1 cellular context compared by ENCODE assay signal in genomic region chr14:24160850-24161804, GRCh38.
A peak's percentile ranks its signal among the peaks of the same experiment; 100 is the strongest.
TF ChIP-seq lines count a peak whose summit lies in the region.

Gene IRF9 (plus strand): TSS chr14:24161265. CDS start chr14:24162145, 880 bp downstream.

TF ChIP-seq in GM12878, 131 proteins besides CTCF, POLR2A, EP300 and RAD21 (continued from another document and continues in another):
- TF ChIP-seq REST (IDR thresholded peaks at IDR 0.05; ENCODE audit: low read depth, low read length) (peak; percentile 56; the same call in 1 of the 2 replicates), ASH2L (IDR thresholded peaks at IDR 0.05; ENCODE audit: borderline replicate concordance, low read depth) (no peak), SKIL (IDR thresholded peaks at IDR 0.05; ENCODE audit: low read depth, poor library complexity, severe bottlenecking) (peak; percentile 69), NRF1 (conservative IDR thresholded peaks at IDR 0.05; ENCODE audit: low read depth, low read length) (no peak), EZH2 (IDR thresholded peaks at IDR 0.05; ENCODE audit: borderline replicate concordance, control insufficient read depth, low read depth, low read length) (no peak), NFYA (IDR thresholded peaks at IDR 0.05; ENCODE audit: borderline replicate concordance, low read depth, low read length) (no peak), SMAD1 (IDR thresholded peaks at IDR 0.05; ENCODE audit: low read depth, partially characterized antibody) (peak; percentile 91), CBX3 (IDR thresholded peaks at IDR 0.05; ENCODE audit: borderline replicate concordance, low read depth) (no peak), CEBPB (IDR thresholded peaks at IDR 0.05; ENCODE audit: borderline replicate concordance in 1 of 2, low read depth in 2 of 2, low read length in 2 of 2) (no peak), YY1 (IDR thresholded peaks at IDR 0.05; ENCODE audit: low read depth, low read length) (peak; percentile 38), TBL1XR1 (IDR thresholded peaks at IDR 0.05; ENCODE audit: low read depth, low read length) (peak; percentile 69; the same call in 1 of the 2 replicates), ZSCAN29 (IDR thresholded peaks at IDR 0.05) (no peak), SUZ12 (IDR thresholded peaks at IDR 0.05; ENCODE audit: unreplicated experiment) (no peak), TCF12 (IDR thresholded peaks at IDR 0.05; ENCODE audit: low read depth, low read length) (peak; percentile 63; the same call in 1 of the 2 replicates), FOXK2 (IDR thresholded peaks at IDR 0.05) (0 out of 2 replicates have a peak, but pooled peaks have one; percentile 23), ZBTB33 (IDR thresholded peaks at IDR 0.05) (no peak), FOXM1 (IDR thresholded peaks at IDR 0.05; ENCODE audit: low read depth, low read length) (peak; percentile 72; the same call in 1 of the 2 replicates), ZNF274 (IDR thresholded peaks at IDR 0.05; ENCODE audit: insufficient read depth, insufficient read length) (no peak), CHD1 (IDR thresholded peaks at IDR 0.05; ENCODE audit: low read depth, low read length) (no peak; the same call in none of the 2 replicates), ZNF217 (IDR thresholded peaks at IDR 0.05) (no peak), BHLHE40 (IDR thresholded peaks at IDR 0.05; ENCODE audit: borderline replicate concordance in 1 of 2, low read depth in 2 of 2, low read length in 1 of 2) (peak; percentile 70 to 73; a peak in 3 of 4 replicates), IKZF2 (IDR thresholded peaks at IDR 0.05) (peak; percentile 51 to 75), KLF5 (IDR thresholded peaks at IDR 0.05; ENCODE audit: partially characterized antibody) (peak; percentile 75), JUNB (IDR thresholded peaks at IDR 0.05) (peak; percentile 23; the same call in 1 of the 2 replicates), STAT1 (conservative IDR thresholded peaks at IDR 0.05) (peak; percentile 100), ZNF24 (IDR thresholded peaks at IDR 0.05) (no peak), TCF7 (IDR thresholded peaks at IDR 0.05; ENCODE audit: borderline replicate concordance) (peak; percentile 41; the same call in 1 of the 2 replicates), TARDBP (IDR thresholded peaks at IDR 0.05; ENCODE audit: borderline replicate concordance) (peak; percentile 47; the same call in 1 of the 2 replicates), SIX5 (IDR thresholded peaks at IDR 0.05; ENCODE audit: low read depth, low read length, severe bottlenecking) (peak; percentile 22), RCOR1 (conservative IDR thresholded peaks at IDR 0.05; ENCODE audit: low read depth, low read length) (no peak), CBX5 (IDR thresholded peaks at IDR 0.05; ENCODE audit: low read depth) (no peak), HDGF (IDR thresholded peaks at IDR 0.05) (peak; percentile 79; the same call in 1 of the 2 replicates), SMAD5 (IDR thresholded peaks at IDR 0.05; ENCODE audit: low read depth) (peak; percentile 94; the same call in 1 of the 2 replicates), SUPT20H (IDR thresholded peaks at IDR 0.05; ENCODE audit: borderline replicate concordance, control insufficient read depth, low read depth, low read length) (no peak), NBN (IDR thresholded peaks at IDR 0.05) (peak; percentile 92), RB1 (IDR thresholded peaks at IDR 0.05; ENCODE audit: borderline replicate concordance) (peak; percentile 74), ZZZ3 (IDR thresholded peaks at IDR 0.05; ENCODE audit: control insufficient read depth, insufficient read length, low read depth) (no peak), PML (IDR thresholded peaks at IDR 0.05; ENCODE audit: low read length) (peak; percentile 99), HCFC1 (IDR thresholded peaks at IDR 0.05; ENCODE audit: low read length) (no peak), EED (IDR thresholded peaks at IDR 0.05; ENCODE audit: low read depth) (peak; percentile 43; the same call in 1 of the 2 replicates), CBFB (IDR thresholded peaks at IDR 0.05; ENCODE audit: low read depth) (peak; percentile 76; the same call in 1 of the 2 replicates), ZNF207 (IDR thresholded peaks at IDR 0.05; ENCODE audit: borderline replicate concordance) (peak; percentile 95), NFIC (IDR thresholded peaks at IDR 0.05; ENCODE audit: low read depth, low read length) (peak; percentile 67), NR2F1 (conservative IDR thresholded peaks at IDR 0.05) (peak; percentile 82), ATF7 (IDR thresholded peaks at IDR 0.05; ENCODE audit: low read depth) (peak; percentile 63; the same call in 1 of the 2 replicates), CEBPZ (IDR thresholded peaks at IDR 0.05; ENCODE audit: low read depth, low read length) (0 out of 2 replicates have a peak, but pooled peaks have one; percentile 16), MTA2 (IDR thresholded peaks at IDR 0.05; ENCODE audit: low read depth) (0 out of 2 replicates have a peak, but pooled peaks have one; percentile 12), IRF3 (IDR thresholded peaks at IDR 0.05) (peak; percentile 16; the same call in 1 of the 2 replicates)
- TF ChIP-seq, protein P1, sequence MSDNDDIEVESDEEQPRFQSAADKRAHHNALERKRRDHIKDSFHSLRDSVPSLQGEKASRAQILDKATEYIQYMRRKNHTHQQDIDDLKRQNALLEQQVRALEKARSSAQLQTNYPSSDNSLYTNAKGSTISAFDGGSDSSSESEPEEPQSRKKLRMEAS (IDR thresholded peaks at IDR 0.05; ENCODE audit: low read depth, low read length) = peak; percentile 65
- TF ChIP-seq, protein P2, sequence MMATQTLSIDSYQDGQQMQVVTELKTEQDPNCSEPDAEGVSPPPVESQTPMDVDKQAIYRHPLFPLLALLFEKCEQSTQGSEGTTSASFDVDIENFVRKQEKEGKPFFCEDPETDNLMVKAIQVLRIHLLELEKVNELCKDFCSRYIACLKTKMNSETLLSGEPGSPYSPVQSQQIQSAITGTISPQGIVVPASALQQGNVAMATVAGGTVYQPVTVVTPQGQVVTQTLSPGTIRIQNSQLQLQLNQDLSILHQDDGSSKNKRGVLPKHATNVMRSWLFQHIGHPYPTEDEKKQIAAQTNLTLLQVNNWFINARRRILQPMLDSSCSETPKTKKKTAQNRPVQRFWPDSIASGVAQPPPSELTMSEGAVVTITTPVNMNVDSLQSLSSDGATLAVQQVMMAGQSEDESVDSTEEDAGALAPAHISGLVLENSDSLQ (IDR thresholded peaks at IDR 0.05) = peak; percentile 59
- TF ChIP-seq, protein P3, sequence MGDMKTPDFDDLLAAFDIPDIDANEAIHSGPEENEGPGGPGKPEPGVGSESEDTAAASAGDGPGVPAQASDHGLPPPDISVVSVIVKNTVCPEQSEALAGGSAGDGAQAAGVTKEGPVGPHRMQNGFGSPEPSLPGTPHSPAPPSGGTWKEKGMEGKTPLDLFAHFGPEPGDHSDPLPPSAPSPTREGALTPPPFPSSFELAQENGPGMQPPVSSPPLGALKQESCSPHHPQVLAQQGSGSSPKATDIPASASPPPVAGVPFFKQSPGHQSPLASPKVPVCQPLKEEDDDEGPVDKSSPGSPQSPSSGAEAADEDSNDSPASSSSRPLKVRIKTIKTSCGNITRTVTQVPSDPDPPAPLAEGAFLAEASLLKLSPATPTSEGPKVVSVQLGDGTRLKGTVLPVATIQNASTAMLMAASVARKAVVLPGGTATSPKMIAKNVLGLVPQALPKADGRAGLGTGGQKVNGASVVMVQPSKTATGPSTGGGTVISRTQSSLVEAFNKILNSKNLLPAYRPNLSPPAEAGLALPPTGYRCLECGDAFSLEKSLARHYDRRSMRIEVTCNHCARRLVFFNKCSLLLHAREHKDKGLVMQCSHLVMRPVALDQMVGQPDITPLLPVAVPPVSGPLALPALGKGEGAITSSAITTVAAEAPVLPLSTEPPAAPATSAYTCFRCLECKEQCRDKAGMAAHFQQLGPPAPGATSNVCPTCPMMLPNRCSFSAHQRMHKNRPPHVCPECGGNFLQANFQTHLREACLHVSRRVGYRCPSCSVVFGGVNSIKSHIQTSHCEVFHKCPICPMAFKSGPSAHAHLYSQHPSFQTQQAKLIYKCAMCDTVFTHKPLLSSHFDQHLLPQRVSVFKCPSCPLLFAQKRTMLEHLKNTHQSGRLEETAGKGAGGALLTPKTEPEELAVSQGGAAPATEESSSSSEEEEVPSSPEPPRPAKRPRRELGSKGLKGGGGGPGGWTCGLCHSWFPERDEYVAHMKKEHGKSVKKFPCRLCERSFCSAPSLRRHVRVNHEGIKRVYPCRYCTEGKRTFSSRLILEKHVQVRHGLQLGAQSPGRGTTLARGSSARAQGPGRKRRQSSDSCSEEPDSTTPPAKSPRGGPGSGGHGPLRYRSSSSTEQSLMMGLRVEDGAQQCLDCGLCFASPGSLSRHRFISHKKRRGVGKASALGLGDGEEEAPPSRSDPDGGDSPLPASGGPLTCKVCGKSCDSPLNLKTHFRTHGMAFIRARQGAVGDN (IDR thresholded peaks at IDR 0.05) = no peak; the same call in 1 of the 2 replicates
